ENCODE assay signal across 9 cellular contexts in genomic region chr7:151851782-151852181, GRCh38. TPM values are rescaled to one million over a fixed set of nuclear protein-coding genes. Genes with fewer than 3 reads are reported as not detected.
DNase-seq lines count a peak whose midpoint lies in the region; ATAC-seq and TF ChIP-seq lines count a peak whose summit lies in the region.
"Had no signal": no experiment of that assay in that cellular context is flagged by ENCODE, and none has a peak within 500 bp of the region (broad histone marks: within the 10 kb centered on the region; RNA-seq: fewer than 3 reads in every experiment).

No MANE protein-coding gene starts in this region.

- DNase-seq in Calu3, result no peak
- DNase-seq in neural crest cell (ENCODE audit: low read depth, low spot score), result no peak
- no peak for DNase-seq in DMS 273 (lab: John Stamatoyannopoulos, UW; ENCODE audit: unreplicated experiment)
- DNase-seq in NCI-H510A (lab: John Stamatoyannopoulos, UW), result no peak
- DNase-seq in activated gamma-delta T cell treated with Interleukin-2 at 50 U/mL for 16 hours, result no peak

- H3K9me3 Mint-ChIP-seq in Calu3 (ENCODE audit: low read depth, unreplicated experiment), result no peaks in the 10 kb centered on the region
- no peaks in the 10 kb centered on the region for H3K9me3 Mint-ChIP-seq in neural crest cell

- H3K4me1 Mint-ChIP-seq in Calu3 (ENCODE audit: low read depth, unreplicated experiment), result peaks cover 14% of the 10 kb centered on the region
- H3K4me1 Mint-ChIP-seq in neural crest cell, result peaks cover 6% of the 10 kb centered on the region

- BruUV-seq in Calu3 (replicated peaks; lab: Mats Ljungman, UMichigan), result no TSS peak

- H3K36me3 Mint-ChIP-seq in Calu3 (ENCODE audit: insufficient read depth, unreplicated experiment) (no peaks in the 10 kb centered on the region), neural crest cell (ENCODE audit: low read depth) (no peaks in the 10 kb centered on the region)

- no peak overlapping the region for H3K27ac ChIP-seq in duodenal mucosa (ENCODE audit: low read depth, low read length)

- CTCF ChIA-PET in Calu3 (lab: Charles Lee), result no interaction called here

- H3K4me3 Mint-ChIP-seq in Calu3 (ENCODE audit: low read depth, unreplicated experiment) (peak overlapping the region; percentile 24), neural crest cell (no peak overlapping the region)

- peaks cover 0 to 5% of the 10 kb centered on the region in 2 donors for H3K4me1 ChIP-seq in duodenal mucosa (ENCODE audit: control insufficient read depth in 1 of 2, insufficient read depth in 2 of 2, low read length in 2 of 2)
- H3K4me1 ChIP-seq: HAP-1 had no signal

- ATAC-seq in HG03139 (IDR thresholded peaks at IDR 0.05; ENCODE audit: unreplicated experiment) (peak; percentile 11), HG03521 (IDR thresholded peaks at IDR 0.05; ENCODE audit: unreplicated experiment) (no peak)

- TF ChIP-seq CTCF in Calu3 (IDR thresholded peaks at IDR 0.05; ENCODE audit: unreplicated experiment) (no peak), neural crest cell (conservative IDR thresholded peaks at IDR 0.05) (no peak)

- H3K27me3 Mint-ChIP-seq in Calu3 (ENCODE audit: unreplicated experiment) (peaks cover 23% of the 10 kb centered on the region), neural crest cell (ENCODE audit: low read depth) (no peaks in the 10 kb centered on the region)

- H3K9ac ChIP-seq in duodenal mucosa (ENCODE audit: low read depth in 1 of 2, low read length in 2 of 2), result no peak overlapping the region

- H3K36me3 ChIP-seq in duodenal mucosa (ENCODE audit: control insufficient read depth in 1 of 2, insufficient read depth in 2 of 2, low read length in 2 of 2), result no peaks in the 10 kb centered on the region
- H3K36me3 ChIP-seq: HAP-1 had no signal

- intact Hi-C loops in Calu3 (cut with micrococcal nuclease; ENCODE audit: unreplicated experiment), result no loop called here

- no peaks in the 10 kb centered on the region for H3K27me3 ChIP-seq in duodenal mucosa (ENCODE audit: control insufficient read depth in 1 of 2, insufficient read depth in 2 of 2, low read length in 2 of 2)

- H3K9me3 ChIP-seq in duodenal mucosa (ENCODE audit: control insufficient read depth in 1 of 2, low read length in 2 of 2), result no peaks in the 10 kb centered on the region
- H3K9me3 ChIP-seq: HAP-1 had no signal

- H3K27ac Mint-ChIP-seq in Calu3 (ENCODE audit: unreplicated experiment) (no peak overlapping the region), neural crest cell (ENCODE audit: unreplicated experiment) (peak overlapping the region; percentile 12)

- peak overlapping the region; percentile 40 to 53 for H3K4me3 ChIP-seq in duodenal mucosa (ENCODE audit: low read depth in 1 of 2, low read length in 2 of 2)
- H3K4me3 ChIP-seq: HAP-1 had no signal

RNA-seq across cellular contexts. Expression of gene PRKAG2, which starts 25.1 kb away (rescaled TPM):
- 22.4 and 22.6 TPM in 2 replicates for total RNA-seq in Calu3 (2022)
- total RNA-seq in neural crest cell, result 11.8 and 12.5 TPM in 2 replicates
